In the genomic region with DNA sequence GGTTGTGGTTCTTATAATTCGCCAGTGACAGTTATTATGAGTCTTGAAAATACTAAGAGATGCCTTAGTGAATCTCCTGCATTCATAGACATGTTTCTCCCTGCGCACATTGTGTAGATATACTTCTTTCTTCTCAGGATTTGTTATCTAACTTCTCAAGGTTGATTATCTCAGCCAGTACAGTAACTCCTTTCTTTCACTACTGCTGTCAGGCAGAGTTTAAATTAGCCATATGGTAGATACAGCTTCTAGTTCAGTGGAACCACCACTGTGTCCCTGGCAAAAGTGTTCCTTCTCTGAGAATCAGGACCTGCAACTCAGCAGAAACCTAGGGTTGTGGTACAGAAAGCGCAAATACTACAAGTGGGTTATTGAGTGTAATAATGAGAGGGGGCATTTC, we compare ENCODE assay signal across 39 cellular contexts.
"Had no signal": no experiment of that assay in that cellular context is flagged by ENCODE, and none has a peak within 500 bp of the region (broad histone marks: within the 10 kb centered on the region; RNA-seq: fewer than 3 reads in every experiment).

No MANE protein-coding gene starts in this region.

- H3K9me3 Mint-ChIP-seq: activated naive CD8-positive, alpha-beta T cell treated with anti-CD3 and anti-CD28 coated beads, Interleukin-2, amount 10 ng/mL, durations not matched to agents 7 days and 5 days; activated naive CD8-positive, alpha-beta T cell treated with anti-CD3 and anti-CD28 coated beads, Interleukin-2, amount 50 U/mL, for 24 hours; activated T-cell treated with anti-CD3 and anti-CD28 coated beads, Interleukin-2, amount 50 U/mL, for 4 hours; activated T-helper 1 cell treated with anti-CD3 and anti-CD28 coated beads, Interleukin-12 subunit alpha, Interleukin-12 subunit beta, Interleukin-2, Interleukin-4 antibody, amounts not matched to agents 30 ng/mL and 10 ng/mL and 1 ng/mL, durations not matched to agents 14 hours and 24 hours and 36 hours; activated T-helper 2 cell treated with anti-CD3 and anti-CD28 coated beads, Interferon-gamma antibody, Interleukin-2, Interleukin-4, amounts not matched to agents 10 μg/mL and 5 μg/mL and 100 μg/mL, durations not matched to agents 14 hours and 24 hours and 36 hours had no signal

- H3K9me3 ChIP-seq: adrenal gland, ascending aorta, body of pancreas, breast epithelium had no signal

- H3K4me3 ChIP-seq: adrenal gland, ascending aorta, body of pancreas, breast epithelium, cardiac muscle cell had no signal

- H3K4me3 Mint-ChIP-seq: activated naive CD4-positive, alpha-beta T cell treated with anti-CD3 and anti-CD28 coated beads for 36 hours; activated naive CD4-positive, alpha-beta T cell treated with anti-CD3 and anti-CD28 coated beads, Interleukin-2, amount 10 ng/mL, durations not matched to agents 7 days and 5 days; activated naive CD4-positive, alpha-beta T cell treated with anti-CD3 and anti-CD28 coated beads, Interleukin-2, amount 50 U/mL, for 24 hours; activated naive CD8-positive, alpha-beta T cell; activated naive CD8-positive, alpha-beta T cell treated with anti-CD3 and anti-CD28 coated beads for 36 hours; activated naive CD8-positive, alpha-beta T cell treated with anti-CD3 and anti-CD28 coated beads, Interleukin-2, amount 10 ng/mL, durations not matched to agents 7 days and 5 days; activated naive CD8-positive, alpha-beta T cell treated with anti-CD3 and anti-CD28 coated beads, Interleukin-2, amount 50 U/mL, for 24 hours; activated T-cell treated with anti-CD3 and anti-CD28 coated beads, Interleukin-2, amount 50 U/mL, for 4 hours; activated T-cell treated with anti-CD3 and anti-CD28 coated beads, Interleukin-2, amount 50 U/mL, for 72 hours; activated T-helper 1 cell treated with anti-CD3 and anti-CD28 coated beads, Interleukin-12 subunit alpha, Interleukin-12 subunit beta, Interleukin-2, Interleukin-4 antibody, amounts not matched to agents 30 ng/mL and 10 ng/mL and 1 ng/mL, durations not matched to agents 14 hours and 24 hours and 36 hours; activated T-helper 17 cell treated with anti-CD3 and anti-CD28 coated beads, Interleukin-2, amount 50 U/mL, for 72 hours; brain; central memory CD8-positive, alpha-beta T cell had no signal

- H3K27me3 ChIP-seq: adrenal gland, ascending aorta, body of pancreas, brain microvascular endothelial cell, breast epithelium, cardiac muscle cell had no signal

- H3K36me3 Mint-ChIP-seq: activated naive CD4-positive, alpha-beta T cell treated with anti-CD3 and anti-CD28 coated beads, Interleukin-2, amount 10 ng/mL, durations not matched to agents 7 days and 5 days; brain had no signal

- ATAC-seq: activated naive CD4-positive, alpha-beta T cell treated with anti-CD3 and anti-CD28 coated beads, Interleukin-2, amount 50 U/mL, for 72 hours; activated naive CD8-positive, alpha-beta T cell treated with anti-CD3 and anti-CD28 coated beads, Interleukin-2, amount 50 U/mL, for 24 hours; activated T-cell treated with anti-CD3 and anti-CD28 coated beads, Interleukin-2, amount 50 U/mL, for 4 hours; activated T-cell treated with anti-CD3 and anti-CD28 coated beads, Interleukin-2, amount 50 U/mL, for 72 hours; activated T-helper 17 cell treated with anti-CD3 and anti-CD28 coated beads, Interleukin-2, amount 50 U/mL, for 72 hours; body of pancreas had no signal

- H3K4me1 Mint-ChIP-seq: activated naive CD4-positive, alpha-beta T cell treated with anti-CD3 and anti-CD28 coated beads, Interleukin-2, amount 10 ng/mL, durations not matched to agents 7 days and 5 days; activated naive CD4-positive, alpha-beta T cell treated with anti-CD3 and anti-CD28 coated beads, Interleukin-2, amount 50 U/mL, for 24 hours; activated naive CD8-positive, alpha-beta T cell treated with anti-CD3 and anti-CD28 coated beads for 36 hours; activated naive CD8-positive, alpha-beta T cell treated with anti-CD3 and anti-CD28 coated beads, Interleukin-2, amount 10 ng/mL, durations not matched to agents 7 days and 5 days; activated naive CD8-positive, alpha-beta T cell treated with anti-CD3 and anti-CD28 coated beads, Interleukin-2, amount 50 U/mL, for 24 hours; activated T-helper 17 cell treated with anti-CD3 and anti-CD28 coated beads, Interleukin-2, amount 50 U/mL, for 72 hours; brain; central memory CD8-positive, alpha-beta T cell had no signal

- H3K36me3 ChIP-seq: adrenal gland, ascending aorta, brain microvascular endothelial cell, breast epithelium, cardiac muscle cell had no signal

- H3K27ac Mint-ChIP-seq: activated naive CD4-positive, alpha-beta T cell treated with anti-CD3 and anti-CD28 coated beads for 36 hours; activated naive CD4-positive, alpha-beta T cell treated with anti-CD3 and anti-CD28 coated beads, Interleukin-2, amount 10 ng/mL, durations not matched to agents 7 days and 5 days; activated naive CD4-positive, alpha-beta T cell treated with anti-CD3 and anti-CD28 coated beads, Interleukin-2, amount 50 U/mL, for 24 hours; activated naive CD4-positive, alpha-beta T cell treated with anti-CD3 and anti-CD28 coated beads, Interleukin-2, amount 50 U/mL, for 72 hours; activated naive CD8-positive, alpha-beta T cell; activated naive CD8-positive, alpha-beta T cell treated with anti-CD3 and anti-CD28 coated beads for 36 hours; activated naive CD8-positive, alpha-beta T cell treated with anti-CD3 and anti-CD28 coated beads, Interleukin-2, amount 10 ng/mL, durations not matched to agents 7 days and 5 days; activated naive CD8-positive, alpha-beta T cell treated with anti-CD3 and anti-CD28 coated beads, Interleukin-2, amount 50 U/mL, for 24 hours; activated T-cell treated with anti-CD3 and anti-CD28 coated beads, Interleukin-2, amount 50 U/mL, for 72 hours; activated T-helper 1 cell treated with anti-CD3 and anti-CD28 coated beads, Interleukin-12 subunit alpha, Interleukin-12 subunit beta, Interleukin-2, Interleukin-4 antibody, amounts not matched to agents 30 ng/mL and 10 ng/mL and 1 ng/mL, durations not matched to agents 14 hours and 24 hours and 36 hours; activated T-helper 17 cell treated with anti-CD3 and anti-CD28 coated beads, Interleukin-2, amount 50 U/mL, for 72 hours; activated T-helper 2 cell treated with anti-CD3 and anti-CD28 coated beads, Interferon-gamma antibody, Interleukin-2, Interleukin-4, amounts not matched to agents 10 μg/mL and 5 μg/mL and 100 μg/mL, durations not matched to agents 14 hours and 24 hours and 36 hours; brain had no signal

- DNase-seq: activated effector memory CD4-positive, alpha-beta T cell treated with anti-CD3 and anti-CD28 coated beads, Interleukin-2, amount 50 U/mL, for 16 hours; activated effector memory CD4-positive, alpha-beta T cell treated with Interleukin-2 at 50 U/mL for 16 hours; activated gamma-delta T cell; activated gamma-delta T cell treated with Interleukin-2 at 50 U/mL for 16 hours; activated naive CD4-positive, alpha-beta T cell; activated naive CD4-positive, alpha-beta T cell treated with anti-CD3 and anti-CD28 coated beads for 36 hours; activated naive CD4-positive, alpha-beta T cell treated with anti-CD3 and anti-CD28 coated beads, Interleukin-2, amount 10 ng/mL, durations not matched to agents 7 days and 5 days; activated naive CD4-positive, alpha-beta T cell treated with anti-CD3 and anti-CD28 coated beads, Interleukin-2, amount 50 U/mL, for 16 hours; activated naive CD4-positive, alpha-beta T cell treated with Interleukin-2 at 50 U/mL for 16 hours; activated naive CD8-positive, alpha-beta T cell treated with anti-CD3 and anti-CD28 coated beads for 36 hours; activated naive CD8-positive, alpha-beta T cell treated with anti-CD3 and anti-CD28 coated beads, Interleukin-2, amount 10 ng/mL, durations not matched to agents 7 days and 5 days; activated naive CD8-positive, alpha-beta T cell treated with anti-CD3 and anti-CD28 coated beads, Interleukin-2, amount 50 U/mL, for 24 hours; activated T-cell treated with anti-CD3 and anti-CD28 coated beads, Interleukin-2, amount 50 U/mL, for 4 hours; activated T-cell treated with anti-CD3 and anti-CD28 coated beads, Interleukin-2, amount 50 U/mL, for 48 hours; activated T-cell treated with anti-CD3 and anti-CD28 coated beads, Interleukin-2, amount 50 U/mL, for 72 hours; adrenal gland; amniotic stem cell; amygdala; anterior cingulate cortex; aorta; body of pancreas; brain microvascular endothelial cell; caudate nucleus; central memory CD4-positive, alpha-beta T cell; cerebellar nuclear complex had no signal

- H3K27ac ChIP-seq: adrenal gland, ascending aorta, body of pancreas, brain microvascular endothelial cell, breast epithelium, cardiac muscle cell had no signal

- H3K4me1 ChIP-seq: adrenal gland, ascending aorta, body of pancreas, breast epithelium had no signal

- H3K27me3 Mint-ChIP-seq: activated naive CD4-positive, alpha-beta T cell treated with anti-CD3 and anti-CD28 coated beads, Interleukin-2, amount 10 ng/mL, durations not matched to agents 7 days and 5 days; activated naive CD4-positive, alpha-beta T cell treated with anti-CD3 and anti-CD28 coated beads, Interleukin-2, amount 50 U/mL, for 24 hours; activated naive CD8-positive, alpha-beta T cell; activated naive CD8-positive, alpha-beta T cell treated with anti-CD3 and anti-CD28 coated beads for 36 hours; activated naive CD8-positive, alpha-beta T cell treated with anti-CD3 and anti-CD28 coated beads, Interleukin-2, amount 10 ng/mL, durations not matched to agents 7 days and 5 days; activated naive CD8-positive, alpha-beta T cell treated with anti-CD3 and anti-CD28 coated beads, Interleukin-2, amount 50 U/mL, for 24 hours; activated T-helper 17 cell treated with anti-CD3 and anti-CD28 coated beads, Interleukin-2, amount 50 U/mL, for 72 hours; brain; central memory CD8-positive, alpha-beta T cell had no signal

- FAIRE-seq: astrocyte, bronchial epithelial cell, colon had no signal
